In genomic region chr1:240883490-240883889, GRCh38 we compare ENCODE assay signal across 27 cellular contexts.
"Had no signal": no experiment of that assay in that cellular context is flagged by ENCODE, and none has a peak within 500 bp of the region (broad histone marks: within the 10 kb centered on the region; RNA-seq: fewer than 3 reads in every experiment).

No MANE protein-coding gene starts in this region.

- ATAC-seq: stimulated activated effector memory CD8-positive, alpha-beta T cell treated with anti-CD3 and anti-CD28 coated beads, Interleukin-12 subunit alpha, Interleukin-12 subunit beta, amount 100 ng/mL, for 72 hours; stimulated activated memory B cell treated with anti-CD40 and anti-IgM and Interleukin-4, amounts not matched to agents 10 μg/mL and 1 μg/mL and 100 μg/mL, for 72 hours; stimulated activated naive B cell treated with anti-CD40 and anti-IgM and Interleukin-4, amounts not matched to agents 10 μg/mL and 1 μg/mL and 100 μg/mL, for 72 hours; stimulated activated naive CD8-positive, alpha-beta T cell treated with anti-CD3 and anti-CD28 coated beads, Interleukin-15, amount 100 ng/mL, for 72 hours; stimulated activated naive CD8-positive, alpha-beta T cell treated with anti-CD3 and anti-CD28 coated beads, Interleukin-15, Interleukin-2, amounts not matched to agents 100 U/mL and 50 U/mL, for 24 hours; upper lobe of right lung had no signal

- H3K4me1 ChIP-seq: stomach, suprapubic skin, testis, thyroid gland, tibial artery, tibial nerve, transverse colon, upper lobe of left lung, upper lobe of right lung, uterus, vagina had no signal

- H3K27ac ChIP-seq: stomach, suprapubic skin, testis, thoracic aorta, thyroid gland, tibial artery, tibial nerve, transverse colon, upper lobe of left lung, upper lobe of right lung, uterus, vagina had no signal

- DNase-seq: stimulated activated CD4-positive, alpha-beta T cell treated with anti-CD3 and anti-CD28 coated beads, Interleukin-2, amount 100 ng/mL, for 48 hours; stimulated activated CD4-positive, alpha-beta T cell treated with anti-CD3 and anti-CD28 coated beads, Interleukin-4, amount 100 ng/mL, for 1 hour; stimulated activated CD4-positive, alpha-beta T cell treated with anti-CD3 and anti-CD28 coated beads, Interleukin-4, amount 100 ng/mL, for 24 hours; stimulated activated CD4-positive, alpha-beta T cell treated with anti-CD3 and anti-CD28 coated beads, Interleukin-4, amount 100 ng/mL, for 4 hours; stimulated activated CD8-positive, alpha-beta memory T cell treated with anti-CD3 and anti-CD28 coated beads, Interleukin-4, amount 100 ng/mL, for 48 hours; stimulated activated naive B cell treated with anti-CD40 and anti-IgM and Interleukin-4, amounts not matched to agents 10 μg/mL and 1 μg/mL and 100 μg/mL, for 72 hours; stimulated activated naive CD4-positive, alpha-beta T cell; stimulated activated naive CD4-positive, alpha-beta T cell treated with Interleukin-2 at 50 U/mL for 16 hours; stimulated activated naive CD8-positive, alpha-beta T cell treated with anti-CD3 and anti-CD28 coated beads, Interleukin-15, amount 100 ng/mL, for 72 hours; stimulated activated naive CD8-positive, alpha-beta T cell treated with anti-CD3 and anti-CD28 coated beads, Interleukin-15, Interleukin-2, amounts not matched to agents 100 U/mL and 50 U/mL, for 24 hours; stomach; substantia nigra; testis; thyroid gland; tibial artery; transverse colon; trophoblast cell; upper lobe of left lung; upper lobe of right lung; uterus had no signal

- H3K4me3 ChIP-seq: stomach, suprapubic skin, testis, thoracic aorta, thyroid gland, tibial artery, tibial nerve, transverse colon, upper lobe of left lung, upper lobe of right lung, uterus, vagina had no signal

- FAIRE-seq: urothelium cell line had no signal

- H3K9me3 ChIP-seq: suprapubic skin, testis, thoracic aorta, thyroid gland, tibial artery, tibial nerve, transverse colon, upper lobe of left lung, upper lobe of right lung, uterus, vagina had no signal

- H3K36me3 ChIP-seq: stomach, suprapubic skin, thoracic aorta, thyroid gland, tibial artery, tibial nerve, transverse colon, upper lobe of left lung, upper lobe of right lung, uterus, vagina had no signal

- H3K27me3 ChIP-seq: stomach, suprapubic skin, testis, thyroid gland, tibial artery, tibial nerve, transverse colon, upper lobe of left lung, upper lobe of right lung, uterus, vagina had no signal
